Comparison of ENCODE assay signal across 1 cellular context in genomic region chr14:105023144-105023543, GRCh38.
TF ChIP-seq lines count a peak whose summit lies in the region.

No MANE protein-coding gene starts in this region.

TF ChIP-seq in GM12878, 131 proteins besides CTCF, POLR2A, EP300 and RAD21:
- TF ChIP-seq IKZF2 (IDR thresholded peaks at IDR 0.05) (no peak), IRF5 (IDR thresholded peaks at IDR 0.05; ENCODE audit: borderline replicate concordance) (no peak), DPF2 (IDR thresholded peaks at IDR 0.05) (no peak), PAX8 (IDR thresholded peaks at IDR 0.05) (no peak)
TF ChIP-seq in GM12878: peak in this region for 0.
